ENCODE assay signal across 8 cellular contexts in genomic region chr19:572891-573825, GRCh38. TPM values are rescaled to one million over a fixed set of nuclear protein-coding genes. Genes with fewer than 3 reads are reported as not detected.
DNase-seq lines count a peak whose midpoint lies in the region; ATAC-seq and TF ChIP-seq lines count a peak whose summit lies in the region.

No MANE protein-coding gene starts in this region.

- no peaks in the 10 kb centered on the region for H3K36me3 Mint-ChIP-seq in naive B cell

- H3K27ac Mint-ChIP-seq in naive B cell: peak overlapping the region in 5 of 6 donors; percentile 42 to 96 (median 54)

- no peak for TF ChIP-seq CTCF in 22Rv1 (IDR thresholded peaks at IDR 0.05)
- no peak for TF ChIP-seq CTCF in epithelial cell of proximal tubule (conservative IDR thresholded peaks at IDR 0.05; ENCODE audit: low read depth, low read length)

- no peak for DNase-seq in epithelial cell of proximal tubule (ENCODE audit: low read depth)
- DNase-seq in naive B cell: no peak
- DNase-seq in NCI-H187 treated with DMSO at 0.1 percent for 48 hours (lab: John Stamatoyannopoulos, UW): no peak
- DNase-seq in iPS-NIHi11 (ENCODE audit: low spot score): no peak

- peaks cover 30 to 47% (median 34%) of the 10 kb centered on the region in 3 donors for H3K4me1 Mint-ChIP-seq in naive B cell

- no peaks in the 10 kb centered on the region for H3K27me3 Mint-ChIP-seq in naive B cell

- H3K4me3 ChIP-seq in GM08714 (ENCODE audit: low read length) (peak overlapping the region; percentile 85), epithelial cell of proximal tubule (ENCODE audit: low read depth, low read length) (peak overlapping the region; percentile 91)

- no peaks in the 10 kb centered on the region for H3K9me3 Mint-ChIP-seq in naive B cell

- peak overlapping the region; percentile 99 for H3K27ac ChIP-seq in 22Rv1

- ATAC-seq in HG03175 (IDR thresholded peaks at IDR 0.05; ENCODE audit: unreplicated experiment) (peak; percentile 16), SK-N-SH treated with all-trans-retinoic acid at 6 μM for 48 hours (peak; percentile 43), naive B cell (ENCODE audit: low read depth in 2 of 2) (no peak)

- H3K4me3 Mint-ChIP-seq in naive B cell: peak overlapping the region; percentile 76 to 96 (median 88)

TF ChIP-seq in SK-N-SH treated with all-trans-retinoic acid at 6 μM for 48 hours, 23 proteins besides CTCF, POLR2A, EP300 and RAD21:
- TF ChIP-seq ZFP3 (CRISPR knock-in tag; IDR thresholded peaks at IDR 0.05): no peak

RNA-seq across cellular contexts. Expression of gene BSG, which starts 0.8 kb away (rescaled TPM):
- total RNA-seq in epithelial cell of proximal tubule: 705 and 835 TPM in 2 replicates
- polyA plus RNA-seq in naive B cell (ENCODE audit: low read depth in 6 of 6): 100 to 1,000 TPM; 205 to 270 (median 235) TPM

RNA-seq across cellular contexts. Expression of gene HCN2, which starts 16.5 kb away (rescaled TPM):
- total RNA-seq in epithelial cell of proximal tubule: 0.22 TPM in 1 of 2 replicates, not detected in the other
- not detected for polyA plus RNA-seq in naive B cell (ENCODE audit: low read depth in 6 of 6)

RNA-seq across cellular contexts. Expression of gene GZMM, which starts 29.3 kb away (rescaled TPM):
- total RNA-seq in epithelial cell of proximal tubule: not detected in 2 replicates
- polyA plus RNA-seq in naive B cell (ENCODE audit: low read depth in 6 of 6): 1 to 10 TPM in 2 of 6 donors, under 1 TPM in 2, not detected in 2; 0.40 to 1.5 (median 1.0) TPM

RNA-seq across cellular contexts. Expression of gene CDC34, which starts 41.6 kb away (rescaled TPM):
- total RNA-seq in epithelial cell of proximal tubule: 142 and 265 TPM in 2 replicates
- polyA plus RNA-seq in naive B cell (ENCODE audit: low read depth in 6 of 6): 10 to 100 TPM; 17.7 to 30.6 (median 19.4) TPM

Comparison
In these comparisons a context has a peak if more than half of its experiments do, and no peak if none do; other contexts are left out.
1. ATAC-seq: peak in HG03175 (single experiment) and SK-N-SH treated with all-trans-retinoic acid at 6 μM for 48 hours (single experiment); none in naive B cell (0 of 2).